8 cellular contexts compared by ENCODE assay signal in the genomic region with DNA sequence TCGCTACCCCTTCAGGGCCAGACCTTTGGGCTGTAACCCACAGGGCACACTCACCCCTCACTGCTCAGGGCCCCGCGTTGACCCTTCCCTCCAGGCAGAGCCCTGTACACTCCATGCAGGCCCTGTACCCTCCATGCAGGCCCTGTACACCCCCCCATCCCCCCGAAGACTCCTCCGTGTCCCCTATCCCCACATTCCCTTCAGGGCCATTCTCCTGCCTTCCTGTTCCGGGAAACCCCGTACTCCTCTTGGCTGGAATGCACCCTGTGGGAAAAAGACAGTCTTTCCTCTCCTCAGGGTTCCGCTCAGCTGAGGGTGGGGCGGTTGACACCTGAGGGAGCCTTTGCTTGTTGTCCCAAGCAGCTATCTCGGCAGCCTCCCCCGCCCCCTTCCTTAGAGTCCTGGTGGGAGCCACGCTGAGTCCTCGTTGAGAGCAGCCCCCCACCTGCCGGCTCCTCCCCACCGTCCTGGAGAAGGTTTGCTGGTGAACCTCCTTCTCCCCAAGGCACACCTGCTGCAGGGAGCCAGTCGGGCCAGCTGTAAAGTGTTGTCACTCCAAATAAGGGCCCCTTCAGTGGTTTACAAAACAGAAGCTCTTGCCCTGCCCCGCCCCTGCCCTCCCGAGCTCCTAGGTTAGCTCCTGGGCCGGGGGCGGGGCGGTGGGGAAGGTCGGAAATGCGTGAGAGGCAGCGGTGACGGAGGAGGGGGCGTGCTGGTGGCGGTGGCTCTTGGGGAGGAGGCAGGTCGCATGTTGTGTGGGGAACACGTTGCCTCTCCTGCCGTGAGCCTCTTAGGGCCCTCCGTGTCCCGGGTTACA. TPM values are rescaled to one million over a fixed set of nuclear protein-coding genes. Genes with fewer than 3 reads are reported as not detected.
A peak's percentile ranks its signal among the peaks of the same experiment; 100 is the strongest.
DNase-seq lines count a peak whose midpoint lies in the region; ATAC-seq and TF ChIP-seq lines count a peak whose summit lies in the region.

No MANE protein-coding gene starts in this region.

- no peaks in the 10 kb centered on the region for H3K9me3 Mint-ChIP-seq in Caco-2 (ENCODE audit: unreplicated experiment)

- intact Hi-C loops in Caco-2 (cut with micrococcal nuclease; ENCODE audit: unreplicated experiment) (no loop called here), left colon (cut with DNase I, micrococcal nuclease) (no loop called here)

- H3K36me3 ChIP-seq in Caco-2 (ENCODE audit: control insufficient read depth, insufficient read depth, low read length) = no peaks in the 10 kb centered on the region

- H3K27me3 Mint-ChIP-seq in Caco-2 (ENCODE audit: insufficient read depth, unreplicated experiment) = no peaks in the 10 kb centered on the region

- ATAC-seq in left colon = peak; percentile 11

- DNase-seq in Caco-2 (peak; percentile 60 to 72), RKO (ENCODE audit: low spot score) (peak; percentile 20), left colon (peak in 1 of 2 donors; percentile 61), NCI-H748 (lab: John Stamatoyannopoulos, UW; ENCODE audit: unreplicated experiment) (no peak), NOMO-1 treated with dmso at 0.1 percent for 144 hours (lab: John Stamatoyannopoulos, UW; ENCODE audit: unreplicated experiment) (no peak), amygdala (lab: John Stamatoyannopoulos, UW) (no peak)
- peak; percentile 14 for DNase-seq in activated naive CD8-positive, alpha-beta T cell treated with anti-CD3 and anti-CD28 coated beads, Interleukin-2, amount 50 U/mL, for 16 hours (ENCODE audit: low read depth, low spot score)
- DNase-seq in stimulated activated CD8-positive, alpha-beta memory T cell treated with anti-CD3 and anti-CD28 coated beads, Interleukin-15, amount 100 ng/mL, for 4 hours (ENCODE audit: low read depth in 2 of 2) = peak; percentile 37 to 39

- H3K27me3 ChIP-seq in Caco-2 (replicated peaks; ENCODE audit: control insufficient read depth, insufficient read depth, low read length) = no peaks in the 10 kb centered on the region

- no TSS peak for BruUV-seq in Caco-2 (replicated peaks; lab: Mats Ljungman, UMichigan)

- H3K4me1 Mint-ChIP-seq in Caco-2 (ENCODE audit: low read depth, unreplicated experiment) = no peaks in the 10 kb centered on the region

- POLR2A ChIA-PET in Caco-2 (lab: Charles Lee) = interaction anchor here (0.6 to 0.7 kb wide), 6 partner anchors 11 to 1741 kb away, joined by 3 to 11 read pairs (median 4); a partner anchor contains a TSS

- H3K27ac Mint-ChIP-seq in Caco-2 (ENCODE audit: unreplicated experiment) = peak overlapping the region; percentile 89

- peaks cover 31% of the 10 kb centered on the region for H3K4me1 ChIP-seq in Caco-2

- no peaks in the 10 kb centered on the region for H3K36me3 Mint-ChIP-seq in Caco-2 (ENCODE audit: insufficient read depth, unreplicated experiment)

- no peak for TF ChIP-seq CTCF in Caco-2 (IDR thresholded peaks at IDR 0.05; ENCODE audit: insufficient read depth in 1 of 2, low read depth in 1 of 2, low read length in 1 of 2, severe bottlenecking in 1 of 2, unreplicated experiment in 1 of 2)

- peak overlapping the region; percentile 87 for H3K4me3 Mint-ChIP-seq in Caco-2 (ENCODE audit: unreplicated experiment)

- H3K9me3 ChIP-seq in Caco-2 = no peaks in the 10 kb centered on the region

- peak overlapping the region; percentile 99 for H3K4me3 ChIP-seq in Caco-2 (ENCODE audit: low read depth, low read length)

- CTCF ChIA-PET in Caco-2 (lab: Charles Lee) = interaction anchor here (0.5 to 2.5 kb wide), 9 partner anchors 8 to 1044 kb away, joined by 3 to 10 read pairs (median 3); partner anchors contain the start of gene ZNF57

RNA-seq across cellular contexts. Expression of gene GNA11, which starts 1.4 kb away (rescaled TPM):
- total RNA-seq in Caco-2 (2022) = 50.0 and 50.7 TPM in 2 replicates
- 100 to 1,000 TPM; 215 to 248 TPM for total RNA-seq in left colon

RNA-seq across cellular contexts. Expression of gene TLE5, which starts 33.3 kb away (rescaled TPM):
- 132 and 144 TPM in 2 replicates for total RNA-seq in Caco-2 (2022)
- total RNA-seq in left colon = 100 to 1,000 TPM; 427 to 487 TPM

RNA-seq across cellular contexts. Expression of gene GNA15, which starts 40.2 kb away (rescaled TPM):
- not detected in 2 replicates for total RNA-seq in Caco-2 (2022)
- total RNA-seq in left colon = 1 to 10 TPM; 3.0 to 4.8 TPM

Comparison
In these comparisons a context has a peak if more than half of its experiments do, and no peak if none do; other contexts are left out.
1. DNase-seq: peak in Caco-2 (2 of 2), RKO (single experiment), activated naive CD8-positive, alpha-beta T cell treated with anti-CD3 and anti-CD28 coated beads, Interleukin-2, amount 50 U/mL, for 16 hours (single experiment) and stimulated activated CD8-positive, alpha-beta memory T cell treated with anti-CD3 and anti-CD28 coated beads, Interleukin-15, amount 100 ng/mL, for 4 hours (2 of 2); none in NCI-H748 (single experiment), NOMO-1 treated with dmso at 0.1 percent for 144 hours (single experiment) and amygdala (0 of 56).